17 cellular contexts compared by ENCODE assay signal in genomic region chr4:33063238-33063637, GRCh38.
DNase-seq lines count a peak whose midpoint lies in the region; ATAC-seq and TF ChIP-seq lines count a peak whose summit lies in the region.
"Had no signal": no experiment of that assay in that cellular context is flagged by ENCODE, and none has a peak within 500 bp of the region (broad histone marks: within the 10 kb centered on the region; RNA-seq: fewer than 3 reads in every experiment).

No MANE protein-coding gene starts in this region.

- no peak overlapping the region for H3K4me3 ChIP-seq in fibroblast of villous mesenchyme (ENCODE audit: low read depth, low read length)

- DNase-seq in ELF-1 (ENCODE audit: low read depth, low spot score) (peak; percentile 5), fibroblast of villous mesenchyme (ENCODE audit: low read depth) (peak; percentile 38), non-pigmented ciliary epithelial cell (ENCODE audit: low read depth) (peak; percentile 49), NCI-H69 (lab: John Stamatoyannopoulos, UW) (no peak), NCI-H1417 treated with DMSO at 0.1 percent for 48 hours (lab: John Stamatoyannopoulos, UW) (no peak)
- no peak for DNase-seq in stimulated activated naive B cell treated with anti-CD40 and anti-IgM and Interleukin-4, amounts not matched to agents 10 μg/mL and 1 μg/mL and 100 μg/mL, for 72 hours
- DNase-seq: activated CD8-positive, alpha-beta memory T cell treated with anti-CD3 and anti-CD28 coated beads for 24 hours; anterior cingulate cortex; effector CD8-positive, alpha-beta T cell; H7; immature natural killer cell; NCI-H1092 treated with DMSO at 0.1 percent for 48 hours; posterior cingulate gyrus had no signal

- H3K27me3 Mint-ChIP-seq in stimulated activated naive B cell treated with anti-CD40 and anti-IgM and Interleukin-4, amounts not matched to agents 10 μg/mL and 1 μg/mL and 100 μg/mL, for 72 hours: no peaks in the 10 kb centered on the region

- TF ChIP-seq CTCF in fibroblast of villous mesenchyme (IDR thresholded peaks at IDR 0.05; ENCODE audit: insufficient read depth, low read depth, low read length): no peak

- no peaks in the 10 kb centered on the region for H3K4me1 Mint-ChIP-seq in stimulated activated naive B cell treated with anti-CD40 and anti-IgM and Interleukin-4, amounts not matched to agents 10 μg/mL and 1 μg/mL and 100 μg/mL, for 72 hours
- H3K4me1 Mint-ChIP-seq: CD14-positive monocyte, immature natural killer cell had no signal

- H3K36me3 Mint-ChIP-seq in stimulated activated naive B cell treated with anti-CD40 and anti-IgM and Interleukin-4, amounts not matched to agents 10 μg/mL and 1 μg/mL and 100 μg/mL, for 72 hours: no peaks in the 10 kb centered on the region
- H3K36me3 Mint-ChIP-seq: CD14-positive monocyte had no signal

- H3K9me3 Mint-ChIP-seq in stimulated activated naive B cell treated with anti-CD40 and anti-IgM and Interleukin-4, amounts not matched to agents 10 μg/mL and 1 μg/mL and 100 μg/mL, for 72 hours: no peaks in the 10 kb centered on the region
- H3K9me3 Mint-ChIP-seq: CD14-positive monocyte had no signal

- no peak overlapping the region for H3K27ac Mint-ChIP-seq in stimulated activated naive B cell treated with anti-CD40 and anti-IgM and Interleukin-4, amounts not matched to agents 10 μg/mL and 1 μg/mL and 100 μg/mL, for 72 hours
- H3K27ac Mint-ChIP-seq: activated T-helper 2 cell treated with anti-CD3 and anti-CD28 coated beads, Interferon-gamma antibody, Interleukin-2, Interleukin-4, amounts not matched to agents 10 μg/mL and 5 μg/mL and 100 μg/mL, durations not matched to agents 14 hours and 24 hours and 36 hours; CD14-positive monocyte; immature natural killer cell had no signal

- H3K4me3 Mint-ChIP-seq in stimulated activated naive B cell treated with anti-CD40 and anti-IgM and Interleukin-4, amounts not matched to agents 10 μg/mL and 1 μg/mL and 100 μg/mL, for 72 hours: no peak overlapping the region
- H3K4me3 Mint-ChIP-seq: CD14-positive monocyte, immature natural killer cell had no signal

- ATAC-seq in SK-N-SH treated with all-trans-retinoic acid at 6 μM for 48 hours: peak; percentile 86
- no peak for ATAC-seq in stimulated activated naive B cell treated with anti-CD40 and anti-IgM and Interleukin-4, amounts not matched to agents 10 μg/mL and 1 μg/mL and 100 μg/mL, for 72 hours (replicated peaks)
- no peak for ATAC-seq in esophagus mucosa

TF ChIP-seq in SK-N-SH treated with all-trans-retinoic acid at 6 μM for 48 hours, 23 proteins besides CTCF, POLR2A, EP300 and RAD21:
- no peak for TF ChIP-seq ZNF8 (CRISPR knock-in tag; IDR thresholded peaks at IDR 0.05)
- no peak for TF ChIP-seq BACH2 (CRISPR knock-in tag; IDR thresholded peaks at IDR 0.05; ENCODE audit: borderline replicate concordance)
- TF ChIP-seq ISL1 (CRISPR knock-in tag; IDR thresholded peaks at IDR 0.05): peak; percentile 71; the same call in 1 of the 2 replicates
- no peak for TF ChIP-seq ZFP3 (CRISPR knock-in tag; IDR thresholded peaks at IDR 0.05)
- no peak for TF ChIP-seq ZNF70 (CRISPR knock-in tag; IDR thresholded peaks at IDR 0.05)
- TF ChIP-seq ZNF565 (CRISPR knock-in tag; conservative IDR thresholded peaks at IDR 0.05; ENCODE audit: low read depth): no peak
- TF ChIP-seq TOX (CRISPR knock-in tag; IDR thresholded peaks at IDR 0.05; ENCODE audit: borderline replicate concordance): peak; percentile 73
- TF ChIP-seq ZC3H10 (CRISPR knock-in tag; IDR thresholded peaks at IDR 0.05): peak; percentile 57; the same call in 1 of the 2 replicates
- no peak for TF ChIP-seq CSRNP3 (CRISPR knock-in tag; IDR thresholded peaks at IDR 0.05)
- TF ChIP-seq RARB (CRISPR knock-in tag; IDR thresholded peaks at IDR 0.05): no peak
- no peak for TF ChIP-seq ESRRG (CRISPR knock-in tag; IDR thresholded peaks at IDR 0.05)
- no peak for TF ChIP-seq CREB5 (CRISPR knock-in tag; IDR thresholded peaks at IDR 0.05; ENCODE audit: low read depth)
- TF ChIP-seq ARNTL (CRISPR knock-in tag; IDR thresholded peaks at IDR 0.05; ENCODE audit: borderline replicate concordance, low read depth): no peak
- no peak for TF ChIP-seq PATZ1 (CRISPR knock-in tag; IDR thresholded peaks at IDR 0.05; ENCODE audit: borderline replicate concordance)
- no peak for TF ChIP-seq SNAI2 (CRISPR knock-in tag; IDR thresholded peaks at IDR 0.05)

Comparison
In these comparisons a context has a peak if more than half of its experiments do, and no peak if none do; other contexts are left out.
1. DNase-seq: peak in ELF-1 (single experiment), fibroblast of villous mesenchyme (single experiment) and non-pigmented ciliary epithelial cell (single experiment); none in stimulated activated naive B cell treated with anti-CD40 and anti-IgM and Interleukin-4, amounts not matched to agents 10 μg/mL and 1 μg/mL and 100 μg/mL, for 72 hours (single experiment), NCI-H69 (single experiment) and NCI-H1417 treated with DMSO at 0.1 percent for 48 hours (single experiment).